10 cellular contexts compared by ENCODE assay signal in the genomic region with DNA sequence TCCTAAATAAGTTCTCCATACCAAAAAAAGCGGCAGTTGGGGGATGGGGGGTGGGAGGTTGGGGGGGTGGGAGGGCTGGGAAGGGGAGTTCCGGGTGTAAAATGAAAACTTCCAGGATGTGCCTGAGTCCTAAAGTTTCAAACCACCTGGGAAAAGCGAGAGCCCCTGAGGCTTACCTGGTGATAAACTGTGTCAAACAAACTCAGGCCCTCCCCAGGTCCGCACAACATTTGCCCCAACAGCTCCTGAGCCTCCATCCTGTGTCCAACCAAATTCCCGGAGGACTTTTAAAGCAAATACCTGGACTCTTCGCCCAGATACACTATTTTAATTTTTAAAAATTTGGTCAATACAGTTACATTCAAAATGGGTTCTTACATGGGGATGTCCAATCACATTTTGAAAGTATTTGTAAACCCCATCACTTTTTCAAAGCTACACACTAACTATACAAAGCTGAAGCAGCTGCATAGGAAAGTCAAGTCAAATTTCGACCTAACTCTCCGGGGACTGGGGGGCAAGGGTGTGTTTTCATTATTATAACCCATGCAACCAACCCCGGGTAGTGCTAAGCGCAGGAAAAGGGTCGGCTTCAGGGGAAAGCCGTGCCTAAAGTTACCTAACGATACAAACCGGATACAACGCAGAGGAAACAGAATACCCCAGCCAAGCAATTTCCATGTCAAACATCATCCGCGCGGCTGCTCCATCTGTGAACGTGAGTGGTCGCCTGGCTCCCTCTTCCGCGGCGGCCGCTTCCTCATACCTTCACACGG. TPM values are rescaled to one million over a fixed set of nuclear protein-coding genes. Genes with fewer than 3 reads are reported as not detected.
DNase-seq lines count a peak whose midpoint lies in the region; ATAC-seq and TF ChIP-seq lines count a peak whose summit lies in the region.
"Had no signal": no experiment of that assay in that cellular context is flagged by ENCODE, and none has a peak within 500 bp of the region (broad histone marks: within the 10 kb centered on the region; RNA-seq: fewer than 3 reads in every experiment).

No MANE protein-coding gene starts in this region.

- H3K9me3 ChIP-seq in Caco-2: no peaks in the 10 kb centered on the region
- H3K9me3 ChIP-seq in HEK293 (ENCODE audit: control insufficient read depth, insufficient read depth, low read depth, low read length): no peaks in the 10 kb centered on the region
- no peaks in the 10 kb centered on the region for H3K9me3 ChIP-seq in ascending aorta
- no peaks in the 10 kb centered on the region for H3K9me3 ChIP-seq in body of pancreas

- H3K36me3 Mint-ChIP-seq in Caco-2 (ENCODE audit: insufficient read depth, unreplicated experiment) (no peaks in the 10 kb centered on the region), nephron progenitor cell (ENCODE audit: low read depth) (no peaks in the 10 kb centered on the region)

- intact Hi-C loops in Caco-2 (cut with micrococcal nuclease; ENCODE audit: unreplicated experiment): loop anchor here (5.0 kb wide), 1 partner anchor 124 kb away; no protein-coding TSS in a partner anchor
- intact Hi-C loops in ascending aorta (cut with DNase I): no loop called here
- intact Hi-C loops in body of pancreas (cut with DNase I): no loop called here

- H3K27ac ChIP-seq in HEK293 (ENCODE audit: extremely low read depth, low read depth, low read length): peak overlapping the region; percentile 99
- H3K27ac ChIP-seq in ascending aorta: no peak overlapping the region
- H3K27ac ChIP-seq in body of pancreas: no peak overlapping the region

- H3K9me3 Mint-ChIP-seq in Caco-2 (ENCODE audit: unreplicated experiment) (no peaks in the 10 kb centered on the region), nephron progenitor cell (no peaks in the 10 kb centered on the region)

- peaks cover 15% of the 10 kb centered on the region for H3K4me1 ChIP-seq in Caco-2
- peaks cover 26% of the 10 kb centered on the region for H3K4me1 ChIP-seq in HEK293 (ENCODE audit: control insufficient read depth, insufficient read depth, low read length)
- H3K4me1 ChIP-seq in ascending aorta: peaks cover 5 to 24% of the 10 kb centered on the region in 2 donors
- H3K4me1 ChIP-seq in body of pancreas: peaks cover 44% of the 10 kb centered on the region

- TF ChIP-seq CTCF in Caco-2 (IDR thresholded peaks at IDR 0.05; ENCODE audit: insufficient read depth in 1 of 2, low read depth in 1 of 2, low read length in 1 of 2, severe bottlenecking in 1 of 2, unreplicated experiment in 1 of 2) (no peak), HEK293 (tag by site-specific recombination; IDR thresholded peaks at IDR 0.05) (no peak), ascending aorta (IDR thresholded peaks at IDR 0.05) (no peak), nephron progenitor cell (IDR thresholded peaks at IDR 0.05) (no peak), body of pancreas (IDR thresholded peaks at IDR 0.05) (no peak)

- no TSS peak for BruUV-seq in Caco-2 (replicated peaks; lab: Mats Ljungman, UMichigan)

- H3K27ac Mint-ChIP-seq in Caco-2 (ENCODE audit: unreplicated experiment) (no peak overlapping the region), nephron progenitor cell (no peak overlapping the region)

- DNase-seq in Caco-2: no peak
- no peak for DNase-seq in ascending aorta (ENCODE audit: low spot score in 2 of 2)
- no peak for DNase-seq in nephron progenitor cell
- no peak for DNase-seq in NCI-H446 treated with DMSO at 0.1 percent for 48 hours (lab: John Stamatoyannopoulos, UW)
- DNase-seq in body of pancreas: no peak
- DNase-seq in GM19238 (ENCODE audit: insufficient read length, low spot score): no peak
- DNase-seq: cortex of kidney, hippocampal formation, OCI-M1 had no signal

- 3 to 4% methylated on average over 23 to 25 of the region's 25 CpGs for WGBS in body of pancreas, 2 donors

- H3K27me3 ChIP-seq in Caco-2 (replicated peaks; ENCODE audit: control insufficient read depth, insufficient read depth, low read length) (peaks cover 10% of the 10 kb centered on the region), ascending aorta (peaks cover 51% of the 10 kb centered on the region), body of pancreas (peaks cover 0 to 72% of the 10 kb centered on the region in 2 donors)

- no peak for ATAC-seq in body of pancreas

- POLR2A ChIA-PET in Caco-2 (lab: Charles Lee): no interaction called here
- POLR2A ChIA-PET in HEK293 (lab: Yijun Ruan, JAX): interaction anchor here (0.8 to 1.5 kb wide), 5 partner anchors 9 to 124 kb away, joined by 3 to 10 read pairs (median 5); no protein-coding TSS in a partner anchor

- no peak for TF ChIP-seq POLR2A in body of pancreas (IDR thresholded peaks at IDR 0.05)

- H3K4me3 ChIP-seq in Caco-2 (ENCODE audit: low read depth, low read length) (no peak overlapping the region), HEK293 (ENCODE audit: low read depth, low read length) (peak overlapping the region; percentile 54), ascending aorta (peak overlapping the region; percentile 40 to 56), body of pancreas (no peak overlapping the region)

- H3K4me3 Mint-ChIP-seq in Caco-2 (ENCODE audit: unreplicated experiment): peak overlapping the region; percentile 73
- peak overlapping the region; percentile 93 for H3K4me3 Mint-ChIP-seq in nephron progenitor cell

- peaks cover 8% of the 10 kb centered on the region for H3K4me1 Mint-ChIP-seq in Caco-2 (ENCODE audit: low read depth, unreplicated experiment)
- H3K4me1 Mint-ChIP-seq in nephron progenitor cell: peaks cover 78% of the 10 kb centered on the region

- H3K27me3 Mint-ChIP-seq in Caco-2 (ENCODE audit: insufficient read depth, unreplicated experiment) (peaks cover 47% of the 10 kb centered on the region), nephron progenitor cell (ENCODE audit: low read depth, poor library complexity) (peaks cover 43% of the 10 kb centered on the region)

- H3K36me3 ChIP-seq in Caco-2 (ENCODE audit: control insufficient read depth, insufficient read depth, low read length) (no peaks in the 10 kb centered on the region), HEK293 (ENCODE audit: control insufficient read depth in 2 of 2, insufficient read depth in 1 of 2, low read length in 2 of 2) (no peaks in the 10 kb centered on the region; a peak in 1 of 3 replicates), ascending aorta (no peaks in the 10 kb centered on the region), body of pancreas (replicated peaks in 1 of 2; ENCODE audit: insufficient read depth in 1 of 2, low read depth in 2 of 2) (no peaks in the 10 kb centered on the region)

- CTCF ChIA-PET in Caco-2 (lab: Charles Lee) (interaction anchor here (0.9 kb wide), 1 partner anchor 323 kb away, joined by 5 read pairs; no protein-coding TSS in a partner anchor), HEK293 (lab: Yijun Ruan, JAX) (interaction anchor here (0.6 to 2.5 kb wide), 8 partner anchors 59 to 312 kb away, joined by 3 to 24 read pairs (median 3); no protein-coding TSS in a partner anchor)

TF ChIP-seq in HEK293, 187 proteins besides CTCF, POLR2A, EP300 and RAD21:
- TF ChIP-seq BCL11A (tag by site-specific recombination; IDR thresholded peaks at IDR 0.05; ENCODE audit: low read depth) (0 out of 2 replicates have a peak, but pooled peaks have one; percentile 9), PRDM1 (tag by site-specific recombination; IDR thresholded peaks at IDR 0.05) (0 out of 2 replicates have a peak, but pooled peaks have one; percentile 6), ZNF2 (tag by site-specific recombination; IDR thresholded peaks at IDR 0.05) (0 out of 2 replicates have a peak, but pooled peaks have one; percentile 10), ZNF404 (tag by site-specific recombination; IDR thresholded peaks at IDR 0.05) (no peak), ZNF114 (tag by site-specific recombination; IDR thresholded peaks at IDR 0.05) (no peak), ZEB2 (tag by site-specific recombination; IDR thresholded peaks at IDR 0.05) (0 out of 2 replicates have a peak, but pooled peaks have one; percentile 13), ZBTB20 (tag by site-specific recombination; IDR thresholded peaks at IDR 0.05) (peak; percentile 68)

RNA-seq across cellular contexts. Expression of gene FOXB1, which starts 0.7 kb away (rescaled TPM):
- total RNA-seq in Caco-2 (2022) (not detected in 2 replicates), ascending aorta (not detected), body of pancreas (not detected)

Comparison
In these comparisons a context has a peak if more than half of its experiments do, and no peak if none do; other contexts are left out.
1. H3K4me3 ChIP-seq: peak in HEK293 (single experiment) and ascending aorta (2 of 2); none in Caco-2 (single experiment) and body of pancreas (0 of 2).